In the genomic region with DNA sequence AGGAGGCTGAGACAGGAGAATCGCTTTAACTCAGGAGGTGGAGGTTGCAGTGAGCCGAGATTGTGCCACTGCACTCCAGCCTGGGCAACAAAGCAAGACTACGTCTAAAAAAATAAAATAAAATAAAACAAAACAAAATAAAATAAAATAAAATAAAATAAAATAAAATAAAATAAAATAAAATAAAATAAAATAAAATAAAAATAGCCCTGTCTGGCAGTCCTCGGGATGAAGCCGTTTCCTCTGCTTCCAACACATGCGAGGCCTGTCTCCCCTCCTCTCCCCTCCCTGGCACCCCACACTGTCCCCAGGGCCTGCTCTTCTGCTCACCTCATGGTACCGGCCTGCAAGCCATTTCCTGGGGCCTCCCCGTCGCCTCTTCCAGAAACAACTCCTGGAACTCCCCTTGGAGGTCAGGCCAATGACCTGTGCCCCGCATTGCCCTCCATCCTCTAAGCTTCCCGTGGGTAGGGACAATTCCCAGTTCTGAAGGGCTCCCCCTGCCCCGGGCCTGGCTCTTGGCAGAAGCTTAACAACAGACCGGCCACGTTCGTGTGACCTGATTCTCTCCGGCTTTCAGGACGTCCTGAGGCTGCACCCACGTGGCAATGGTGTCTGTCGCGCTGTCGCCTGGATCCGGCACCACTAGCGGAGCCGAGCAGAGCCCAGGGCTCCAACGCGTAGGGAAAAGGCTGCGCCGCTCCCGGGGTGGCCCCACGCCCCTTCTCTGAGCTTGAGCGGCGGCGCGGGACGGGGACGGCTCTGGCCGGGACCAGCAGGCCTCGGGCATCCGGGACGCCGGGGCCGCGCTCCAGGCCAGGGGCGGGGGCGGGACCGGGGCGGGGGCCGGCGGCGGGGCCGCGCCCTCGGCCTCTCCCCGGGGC, we compare ENCODE assay signal across 1 cellular context.
A peak's percentile ranks its signal among the peaks of the same experiment; 100 is the strongest.
TF ChIP-seq lines count a peak whose summit lies in the region.

No MANE protein-coding gene starts in this region.

TF ChIP-seq in K562, 482 proteins besides CTCF, POLR2A, EP300 and RAD21 (continued from another document and continues in another):
- TF ChIP-seq, protein P1, sequence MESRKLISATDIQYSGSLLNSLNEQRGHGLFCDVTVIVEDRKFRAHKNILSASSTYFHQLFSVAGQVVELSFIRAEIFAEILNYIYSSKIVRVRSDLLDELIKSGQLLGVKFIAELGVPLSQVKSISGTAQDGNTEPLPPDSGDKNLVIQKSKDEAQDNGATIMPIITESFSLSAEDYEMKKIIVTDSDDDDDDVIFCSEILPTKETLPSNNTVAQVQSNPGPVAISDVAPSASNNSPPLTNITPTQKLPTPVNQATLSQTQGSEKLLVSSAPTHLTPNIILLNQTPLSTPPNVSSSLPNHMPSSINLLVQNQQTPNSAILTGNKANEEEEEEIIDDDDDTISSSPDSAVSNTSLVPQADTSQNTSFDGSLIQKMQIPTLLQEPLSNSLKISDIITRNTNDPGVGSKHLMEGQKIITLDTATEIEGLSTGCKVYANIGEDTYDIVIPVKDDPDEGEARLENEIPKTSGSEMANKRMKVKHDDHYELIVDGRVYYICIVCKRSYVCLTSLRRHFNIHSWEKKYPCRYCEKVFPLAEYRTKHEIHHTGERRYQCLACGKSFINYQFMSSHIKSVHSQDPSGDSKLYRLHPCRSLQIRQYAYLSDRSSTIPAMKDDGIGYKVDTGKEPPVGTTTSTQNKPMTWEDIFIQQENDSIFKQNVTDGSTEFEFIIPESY (CRISPR knock-in tag; IDR thresholded peaks at IDR 0.05), result no peak
- TF ChIP-seq MAFG (tag; conservative IDR thresholded peaks at IDR 0.05) (no peak), NR2C2 (CRISPR knock-in tag; IDR thresholded peaks at IDR 0.05) (no peak), NR2C2 (tag; IDR thresholded peaks at IDR 0.05) (0 out of 2 replicates have a peak, but pooled peaks have one; percentile 22), PHB (CRISPR knock-in tag; IDR thresholded peaks at IDR 0.05) (no peak), FOXP1 (CRISPR knock-in tag; IDR thresholded peaks at IDR 0.05) (peak; percentile 21; the same call in 1 of the 2 replicates), NCOA1 (IDR thresholded peaks at IDR 0.05; ENCODE audit: low read depth) (no peak), ZSCAN32 (CRISPR knock-in tag; IDR thresholded peaks at IDR 0.05) (no peak), PCBP2 (IDR thresholded peaks at IDR 0.05; ENCODE audit: low read depth, low read length, poor library complexity, severe bottlenecking) (no peak), L3MBTL2 (IDR thresholded peaks at IDR 0.05) (peak; percentile 85), HNRNPH1 (optimal IDR thresholded peaks at IDR 0.05; ENCODE audit: low read depth, low read length) (no peak), FUS (optimal IDR thresholded peaks at IDR 0.05; ENCODE audit: low read depth, low read length) (no peak), SMARCB1 (IDR thresholded peaks at IDR 0.05; ENCODE audit: insufficient read length, low read depth) (no peak), HMG20A (CRISPR knock-in tag; conservative IDR thresholded peaks at IDR 0.05) (no peak), CAMTA2 (CRISPR knock-in tag; conservative IDR thresholded peaks at IDR 0.05) (no peak), ADNP (tag; IDR thresholded peaks at IDR 0.05) (no peak), HMG20B (CRISPR knock-in tag; IDR thresholded peaks at IDR 0.05) (no peak), ZNF699 (CRISPR knock-in tag; IDR thresholded peaks at IDR 0.05; ENCODE audit: insufficient replicate concordance) (no peak), ZNF184 (CRISPR knock-in tag; IDR thresholded peaks at IDR 0.05) (no peak), MEIS2 (IDR thresholded peaks at IDR 0.05; ENCODE audit: partially characterized antibody) (no peak), PHF8 (IDR thresholded peaks at IDR 0.05; ENCODE audit: borderline replicate concordance, low read length) (peak; percentile 85; the same call in 1 of the 2 replicates), MTA3 (IDR thresholded peaks at IDR 0.05; ENCODE audit: borderline replicate concordance) (no peak), ZNF23 (CRISPR knock-in tag; IDR thresholded peaks at IDR 0.05) (no peak), SRSF9 (IDR thresholded peaks at IDR 0.05; ENCODE audit: borderline replicate concordance, low read depth, low read length) (no peak), CCNT2 (IDR thresholded peaks at IDR 0.05; ENCODE audit: borderline replicate concordance, extremely low read depth, insufficient read length, low read depth, low read length) (no peak), ZNF830 (CRISPR knock-in tag; IDR thresholded peaks at IDR 0.05) (no peak), ZNF445 (CRISPR knock-in tag; IDR thresholded peaks at IDR 0.05; ENCODE audit: low read depth) (no peak), NR1H2 (CRISPR knock-in tag; IDR thresholded peaks at IDR 0.05) (no peak), ERF (CRISPR knock-in tag; IDR thresholded peaks at IDR 0.05) (no peak), ZNF507 (tag; conservative IDR thresholded peaks at IDR 0.05) (no peak), HNRNPL (IDR thresholded peaks at IDR 0.05; ENCODE audit: low read depth, low read length) (no peak), THRAP3 (IDR thresholded peaks at IDR 0.05; ENCODE audit: borderline replicate concordance) (no peak), NCOA2 (IDR thresholded peaks at IDR 0.05; ENCODE audit: partially characterized antibody in 2 of 2) (no peak), NONO (IDR thresholded peaks at IDR 0.05; ENCODE audit: low read depth in 2 of 2, low read length in 1 of 2) (no peak; a peak in 1 of 4 replicates), ATF7 (IDR thresholded peaks at IDR 0.05) (no peak), MEF2A (IDR thresholded peaks at IDR 0.05; ENCODE audit: control insufficient read depth, low read depth, low read length) (no peak), NFIC (IDR thresholded peaks at IDR 0.05) (peak; percentile 39; the same call in 1 of the 2 replicates), ZNF780A (CRISPR knock-in tag; IDR thresholded peaks at IDR 0.05) (no peak), HDAC8 (tag; IDR thresholded peaks at IDR 0.05) (no peak), ARID2 (IDR thresholded peaks at IDR 0.05) (no peak)
- TF ChIP-seq, protein P2, sequence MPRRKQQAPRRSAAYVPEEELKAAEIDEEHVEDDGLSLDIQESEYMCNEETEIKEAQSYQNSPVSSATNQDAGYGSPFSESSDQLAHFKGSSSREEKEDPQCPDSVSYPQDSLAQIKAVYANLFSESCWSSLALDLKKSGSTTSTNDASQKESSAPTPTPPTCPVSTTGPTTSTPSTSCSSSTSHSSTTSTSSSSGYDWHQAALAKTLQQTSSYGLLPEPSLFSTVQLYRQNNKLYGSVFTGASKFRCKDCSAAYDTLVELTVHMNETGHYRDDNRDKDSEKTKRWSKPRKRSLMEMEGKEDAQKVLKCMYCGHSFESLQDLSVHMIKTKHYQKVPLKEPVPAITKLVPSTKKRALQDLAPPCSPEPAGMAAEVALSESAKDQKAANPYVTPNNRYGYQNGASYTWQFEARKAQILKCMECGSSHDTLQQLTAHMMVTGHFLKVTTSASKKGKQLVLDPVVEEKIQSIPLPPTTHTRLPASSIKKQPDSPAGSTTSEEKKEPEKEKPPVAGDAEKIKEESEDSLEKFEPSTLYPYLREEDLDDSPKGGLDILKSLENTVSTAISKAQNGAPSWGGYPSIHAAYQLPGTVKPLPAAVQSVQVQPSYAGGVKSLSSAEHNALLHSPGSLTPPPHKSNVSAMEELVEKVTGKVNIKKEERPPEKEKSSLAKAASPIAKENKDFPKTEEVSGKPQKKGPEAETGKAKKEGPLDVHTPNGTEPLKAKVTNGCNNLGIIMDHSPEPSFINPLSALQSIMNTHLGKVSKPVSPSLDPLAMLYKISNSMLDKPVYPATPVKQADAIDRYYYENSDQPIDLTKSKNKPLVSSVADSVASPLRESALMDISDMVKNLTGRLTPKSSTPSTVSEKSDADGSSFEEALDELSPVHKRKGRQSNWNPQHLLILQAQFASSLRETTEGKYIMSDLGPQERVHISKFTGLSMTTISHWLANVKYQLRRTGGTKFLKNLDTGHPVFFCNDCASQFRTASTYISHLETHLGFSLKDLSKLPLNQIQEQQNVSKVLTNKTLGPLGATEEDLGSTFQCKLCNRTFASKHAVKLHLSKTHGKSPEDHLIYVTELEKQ (CRISPR knock-in tag; IDR thresholded peaks at IDR 0.05), result no peak
- TF ChIP-seq, protein P3, sequence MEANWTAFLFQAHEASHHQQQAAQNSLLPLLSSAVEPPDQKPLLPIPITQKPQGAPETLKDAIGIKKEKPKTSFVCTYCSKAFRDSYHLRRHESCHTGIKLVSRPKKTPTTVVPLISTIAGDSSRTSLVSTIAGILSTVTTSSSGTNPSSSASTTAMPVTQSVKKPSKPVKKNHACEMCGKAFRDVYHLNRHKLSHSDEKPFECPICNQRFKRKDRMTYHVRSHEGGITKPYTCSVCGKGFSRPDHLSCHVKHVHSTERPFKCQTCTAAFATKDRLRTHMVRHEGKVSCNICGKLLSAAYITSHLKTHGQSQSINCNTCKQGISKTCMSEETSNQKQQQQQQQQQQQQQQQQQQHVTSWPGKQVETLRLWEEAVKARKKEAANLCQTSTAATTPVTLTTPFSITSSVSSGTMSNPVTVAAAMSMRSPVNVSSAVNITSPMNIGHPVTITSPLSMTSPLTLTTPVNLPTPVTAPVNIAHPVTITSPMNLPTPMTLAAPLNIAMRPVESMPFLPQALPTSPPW (CRISPR knock-in tag; IDR thresholded peaks at IDR 0.05), result peak; percentile 77
- TF ChIP-seq, protein P4, sequence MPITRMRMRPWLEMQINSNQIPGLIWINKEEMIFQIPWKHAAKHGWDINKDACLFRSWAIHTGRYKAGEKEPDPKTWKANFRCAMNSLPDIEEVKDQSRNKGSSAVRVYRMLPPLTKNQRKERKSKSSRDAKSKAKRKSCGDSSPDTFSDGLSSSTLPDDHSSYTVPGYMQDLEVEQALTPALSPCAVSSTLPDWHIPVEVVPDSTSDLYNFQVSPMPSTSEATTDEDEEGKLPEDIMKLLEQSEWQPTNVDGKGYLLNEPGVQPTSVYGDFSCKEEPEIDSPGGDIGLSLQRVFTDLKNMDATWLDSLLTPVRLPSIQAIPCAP (CRISPR knock-in tag; IDR thresholded peaks at IDR 0.05; ENCODE audit: borderline replicate concordance), result no peak
- TF ChIP-seq, protein P5, sequence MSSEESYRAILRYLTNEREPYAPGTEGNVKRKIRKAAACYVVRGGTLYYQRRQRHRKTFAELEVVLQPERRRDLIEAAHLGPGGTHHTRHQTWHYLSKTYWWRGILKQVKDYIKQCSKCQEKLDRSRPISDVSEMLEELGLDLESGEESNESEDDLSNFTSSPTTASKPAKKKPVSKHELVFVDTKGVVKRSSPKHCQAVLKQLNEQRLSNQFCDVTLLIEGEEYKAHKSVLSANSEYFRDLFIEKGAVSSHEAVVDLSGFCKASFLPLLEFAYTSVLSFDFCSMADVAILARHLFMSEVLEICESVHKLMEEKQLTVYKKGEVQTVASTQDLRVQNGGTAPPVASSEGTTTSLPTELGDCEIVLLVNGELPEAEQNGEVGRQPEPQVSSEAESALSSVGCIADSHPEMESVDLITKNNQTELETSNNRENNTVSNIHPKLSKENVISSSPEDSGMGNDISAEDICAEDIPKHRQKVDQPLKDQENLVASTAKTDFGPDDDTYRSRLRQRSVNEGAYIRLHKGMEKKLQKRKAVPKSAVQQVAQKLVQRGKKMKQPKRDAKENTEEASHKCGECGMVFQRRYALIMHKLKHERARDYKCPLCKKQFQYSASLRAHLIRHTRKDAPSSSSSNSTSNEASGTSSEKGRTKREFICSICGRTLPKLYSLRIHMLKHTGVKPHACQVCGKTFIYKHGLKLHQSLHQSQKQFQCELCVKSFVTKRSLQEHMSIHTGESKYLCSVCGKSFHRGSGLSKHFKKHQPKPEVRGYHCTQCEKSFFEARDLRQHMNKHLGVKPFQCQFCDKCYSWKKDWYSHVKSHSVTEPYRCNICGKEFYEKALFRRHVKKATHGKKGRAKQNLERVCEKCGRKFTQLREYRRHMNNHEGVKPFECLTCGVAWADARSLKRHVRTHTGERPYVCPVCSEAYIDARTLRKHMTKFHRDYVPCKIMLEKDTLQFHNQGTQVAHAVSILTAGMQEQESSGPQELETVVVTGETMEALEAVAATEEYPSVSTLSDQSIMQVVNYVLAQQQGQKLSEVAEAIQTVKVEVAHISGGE (CRISPR knock-in tag; IDR thresholded peaks at IDR 0.05), result no peak
- TF ChIP-seq, protein P6, sequence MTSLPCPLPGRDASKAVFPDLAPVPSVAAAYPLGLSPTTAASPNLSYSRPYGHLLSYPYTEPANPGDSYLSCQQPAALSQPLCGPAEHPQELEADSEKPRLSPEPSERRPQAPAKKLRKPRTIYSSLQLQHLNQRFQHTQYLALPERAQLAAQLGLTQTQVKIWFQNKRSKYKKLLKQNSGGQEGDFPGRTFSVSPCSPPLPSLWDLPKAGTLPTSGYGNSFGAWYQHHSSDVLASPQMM (CRISPR knock-in tag; IDR thresholded peaks at IDR 0.05), result no peak
- TF ChIP-seq, protein P7, sequence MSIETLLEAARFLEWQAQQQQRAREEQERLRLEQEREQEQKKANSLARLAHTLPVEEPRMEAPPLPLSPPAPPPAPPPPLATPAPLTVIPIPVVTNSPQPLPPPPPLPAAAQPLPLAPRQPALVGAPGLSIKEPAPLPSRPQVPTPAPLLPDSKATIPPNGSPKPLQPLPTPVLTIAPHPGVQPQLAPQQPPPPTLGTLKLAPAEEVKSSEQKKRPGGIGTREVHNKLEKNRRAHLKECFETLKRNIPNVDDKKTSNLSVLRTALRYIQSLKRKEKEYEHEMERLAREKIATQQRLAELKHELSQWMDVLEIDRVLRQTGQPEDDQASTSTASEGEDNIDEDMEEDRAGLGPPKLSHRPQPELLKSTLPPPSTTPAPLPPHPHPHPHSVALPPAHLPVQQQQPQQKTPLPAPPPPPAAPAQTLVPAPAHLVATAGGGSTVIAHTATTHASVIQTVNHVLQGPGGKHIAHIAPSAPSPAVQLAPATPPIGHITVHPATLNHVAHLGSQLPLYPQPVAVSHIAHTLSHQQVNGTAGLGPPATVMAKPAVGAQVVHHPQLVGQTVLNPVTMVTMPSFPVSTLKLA (conservative IDR thresholded peaks at IDR 0.05), result peak; percentile 82 to 88
- TF ChIP-seq, protein P8, sequence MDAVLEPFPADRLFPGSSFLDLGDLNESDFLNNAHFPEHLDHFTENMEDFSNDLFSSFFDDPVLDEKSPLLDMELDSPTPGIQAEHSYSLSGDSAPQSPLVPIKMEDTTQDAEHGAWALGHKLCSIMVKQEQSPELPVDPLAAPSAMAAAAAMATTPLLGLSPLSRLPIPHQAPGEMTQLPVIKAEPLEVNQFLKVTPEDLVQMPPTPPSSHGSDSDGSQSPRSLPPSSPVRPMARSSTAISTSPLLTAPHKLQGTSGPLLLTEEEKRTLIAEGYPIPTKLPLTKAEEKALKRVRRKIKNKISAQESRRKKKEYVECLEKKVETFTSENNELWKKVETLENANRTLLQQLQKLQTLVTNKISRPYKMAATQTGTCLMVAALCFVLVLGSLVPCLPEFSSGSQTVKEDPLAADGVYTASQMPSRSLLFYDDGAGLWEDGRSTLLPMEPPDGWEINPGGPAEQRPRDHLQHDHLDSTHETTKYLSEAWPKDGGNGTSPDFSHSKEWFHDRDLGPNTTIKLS (IDR thresholded peaks at IDR 0.05; ENCODE audit: borderline replicate concordance, low read depth), result peak; percentile 74; the same call in 1 of the 2 replicates
- TF ChIP-seq, protein P9, sequence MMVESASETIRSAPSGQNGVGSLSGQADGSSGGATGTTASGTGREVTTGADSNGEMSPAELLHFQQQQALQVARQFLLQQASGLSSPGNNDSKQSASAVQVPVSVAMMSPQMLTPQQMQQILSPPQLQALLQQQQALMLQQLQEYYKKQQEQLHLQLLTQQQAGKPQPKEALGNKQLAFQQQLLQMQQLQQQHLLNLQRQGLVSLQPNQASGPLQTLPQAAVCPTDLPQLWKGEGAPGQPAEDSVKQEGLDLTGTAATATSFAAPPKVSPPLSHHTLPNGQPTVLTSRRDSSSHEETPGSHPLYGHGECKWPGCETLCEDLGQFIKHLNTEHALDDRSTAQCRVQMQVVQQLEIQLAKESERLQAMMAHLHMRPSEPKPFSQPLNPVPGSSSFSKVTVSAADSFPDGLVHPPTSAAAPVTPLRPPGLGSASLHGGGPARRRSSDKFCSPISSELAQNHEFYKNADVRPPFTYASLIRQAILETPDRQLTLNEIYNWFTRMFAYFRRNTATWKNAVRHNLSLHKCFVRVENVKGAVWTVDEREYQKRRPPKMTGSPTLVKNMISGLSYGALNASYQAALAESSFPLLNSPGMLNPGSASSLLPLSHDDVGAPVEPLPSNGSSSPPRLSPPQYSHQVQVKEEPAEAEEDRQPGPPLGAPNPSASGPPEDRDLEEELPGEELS (CRISPR knock-in tag; IDR thresholded peaks at IDR 0.05; ENCODE audit: borderline replicate concordance), result no peak
